9 cellular contexts compared by ENCODE assay signal in the genomic region with DNA sequence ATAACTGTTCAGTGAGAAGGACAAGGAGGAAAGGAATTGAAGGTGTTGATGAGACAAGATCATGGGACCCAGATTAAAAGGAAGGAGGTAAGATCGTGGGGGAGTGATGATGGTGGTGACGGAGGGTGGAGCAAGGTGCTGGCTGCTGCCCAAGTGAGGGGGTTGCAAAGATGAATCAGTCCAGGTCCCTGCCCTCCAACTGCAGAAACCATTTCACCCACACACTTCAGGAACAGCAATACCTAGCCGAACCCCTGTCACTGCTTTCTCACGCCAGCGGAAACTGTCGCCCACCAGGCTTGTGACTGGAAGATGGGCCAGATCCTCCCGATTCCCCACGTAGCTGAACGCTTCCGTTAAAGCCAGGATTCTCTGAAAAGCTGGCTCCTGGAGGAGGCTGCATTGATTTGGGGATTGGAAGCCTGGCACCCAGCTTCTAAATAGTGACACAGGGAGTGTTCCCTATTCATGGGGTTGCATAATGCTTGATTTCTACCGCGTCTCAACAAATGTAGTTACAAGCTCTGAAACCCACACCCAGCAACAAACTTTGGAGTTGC. TPM values are rescaled to one million over a fixed set of nuclear protein-coding genes. Genes with fewer than 3 reads are reported as not detected.
A peak's percentile ranks its signal among the peaks of the same experiment; 100 is the strongest.
DNase-seq lines count a peak whose midpoint lies in the region; ATAC-seq and TF ChIP-seq lines count a peak whose summit lies in the region.
"Had no signal": no experiment of that assay in that cellular context is flagged by ENCODE, and none has a peak within 500 bp of the region (broad histone marks: within the 10 kb centered on the region; RNA-seq: fewer than 3 reads in every experiment).

No MANE protein-coding gene starts in this region.

- peak overlapping the region; percentile 20 for H3K4me3 Mint-ChIP-seq in T-helper 1 cell treated with Interleukin-12 subunit alpha and Interleukin-12 subunit beta and Interleukin-4 antibody, amounts not matched to agents 30 μg/mL and 1 μg/mL, for 36 hours
- no peak overlapping the region for H3K4me3 Mint-ChIP-seq in osteocyte (ENCODE audit: unreplicated experiment)

- no peaks in the 10 kb centered on the region for H3K9me3 Mint-ChIP-seq in T-helper 1 cell treated with Interleukin-12 subunit alpha and Interleukin-12 subunit beta and Interleukin-4 antibody, amounts not matched to agents 30 μg/mL and 1 μg/mL, for 36 hours
- H3K9me3 Mint-ChIP-seq in osteocyte (ENCODE audit: unreplicated experiment), result no peaks in the 10 kb centered on the region

- in situ Hi-C loops in GM13977 (cut with MboI; ENCODE audit: low pct_unique_long_range_greater_than_20kb, low sequenced_read_pairs, unreplicated experiment), result loop anchor here (25.0 kb wide), 2 partner anchors 287 to 862 kb away; a partner anchor contains a TSS

- ATAC-seq in HG02678 (IDR thresholded peaks at IDR 0.05; ENCODE audit: unreplicated experiment), result no peak

- H3K36me3 ChIP-seq in BE2C, result no peaks in the 10 kb centered on the region
- no peaks in the 10 kb centered on the region for H3K36me3 ChIP-seq in adipocyte (ENCODE audit: control insufficient read depth, insufficient read depth, low read length, severe bottlenecking)

- no peak overlapping the region for H3K9ac ChIP-seq in adipocyte (ENCODE audit: low read length)

- peaks cover 1% of the 10 kb centered on the region for H3K36me3 Mint-ChIP-seq in T-helper 1 cell treated with Interleukin-12 subunit alpha and Interleukin-12 subunit beta and Interleukin-4 antibody, amounts not matched to agents 30 μg/mL and 1 μg/mL, for 36 hours (ENCODE audit: low read depth)
- H3K36me3 Mint-ChIP-seq in osteocyte (ENCODE audit: unreplicated experiment), result no peaks in the 10 kb centered on the region

- H3K4me3 ChIP-seq in BE2C (ENCODE audit: low read depth, low read length) (peak overlapping the region; percentile 2; the same call in 1 of the 2 replicates), adipocyte (ENCODE audit: low read length) (peak overlapping the region; percentile 31)
- H3K4me3 ChIP-seq: lung had no signal

- no peaks in the 10 kb centered on the region for H3K27me3 Mint-ChIP-seq in T-helper 1 cell treated with Interleukin-12 subunit alpha and Interleukin-12 subunit beta and Interleukin-4 antibody, amounts not matched to agents 30 μg/mL and 1 μg/mL, for 36 hours (ENCODE audit: low read depth)
- H3K27me3 Mint-ChIP-seq in osteocyte (ENCODE audit: unreplicated experiment), result peaks cover 32% of the 10 kb centered on the region

- DNase-seq in BE2C (no peak), adipocyte (ENCODE audit: low read depth) (no peak), NCI-H146 treated with DMSO at 0.1 percent for 48 hours (lab: John Stamatoyannopoulos, UW; ENCODE audit: unreplicated experiment) (no peak), osteocyte (ENCODE audit: extremely low spot score, unreplicated experiment) (no peak), GM13977 (ENCODE audit: low spot score) (no peak)
- DNase-seq in stimulated activated CD4-positive, alpha-beta T cell treated with anti-CD3 and anti-CD28 coated beads, Interleukin-12 subunit alpha, Interleukin-12 subunit beta, amount 100 ng/mL, for 48 hours (ENCODE audit: low read depth in 2 of 3, low spot score in 1 of 3), result peak; percentile 59 to 72 (median 61)

- H3K27ac Mint-ChIP-seq in T-helper 1 cell treated with Interleukin-12 subunit alpha and Interleukin-12 subunit beta and Interleukin-4 antibody, amounts not matched to agents 30 μg/mL and 1 μg/mL, for 36 hours, result no peak overlapping the region
- no peak overlapping the region for H3K27ac Mint-ChIP-seq in osteocyte (ENCODE audit: unreplicated experiment)

- H3K27me3 ChIP-seq in BE2C, result no peaks in the 10 kb centered on the region
- no peaks in the 10 kb centered on the region for H3K27me3 ChIP-seq in adipocyte (replicated peaks; ENCODE audit: control insufficient read depth, insufficient read depth, low read length)

- H3K9me3 ChIP-seq in BE2C (no peaks in the 10 kb centered on the region), adipocyte (ENCODE audit: control insufficient read depth, low read length) (no peaks in the 10 kb centered on the region)

- TF ChIP-seq CTCF in BE2C (IDR thresholded peaks at IDR 0.05; ENCODE audit: low read depth, low read length), result no peak
- no peak for TF ChIP-seq CTCF in osteocyte (IDR thresholded peaks at IDR 0.05)
- no peak for TF ChIP-seq CTCF in GM13977 (IDR thresholded peaks at IDR 0.05; ENCODE audit: extremely low read depth, insufficient read depth, missing control alignments)

- peaks cover 21% of the 10 kb centered on the region for H3K4me1 Mint-ChIP-seq in T-helper 1 cell treated with Interleukin-12 subunit alpha and Interleukin-12 subunit beta and Interleukin-4 antibody, amounts not matched to agents 30 μg/mL and 1 μg/mL, for 36 hours (ENCODE audit: low read depth)
- peaks cover 12% of the 10 kb centered on the region for H3K4me1 Mint-ChIP-seq in osteocyte (ENCODE audit: unreplicated experiment)

- H3K4me1 ChIP-seq in BE2C (0 out of 2 replicates have a peak, but pooled peaks cover 4% of the 10 kb centered on the region), adipocyte (ENCODE audit: control insufficient read depth, insufficient read depth, low read length) (peaks cover 37% of the 10 kb centered on the region)

RNA-seq across cellular contexts. Expression of a gene that starts 3.2 kb away (rescaled TPM):
- 183 TPM for polyA plus RNA-seq in BE2C (2012; ENCODE audit: insufficient read depth, insufficient read length, low read depth)
- total RNA-seq in osteocyte, result 29.7 and 33.3 TPM in 2 replicates

RNA-seq across cellular contexts. Expression of a gene that starts 10.5 kb away (rescaled TPM):
- polyA plus RNA-seq in BE2C (2012; ENCODE audit: insufficient read depth, insufficient read length, low read depth), result 57.6 TPM
- 38.2 and 38.6 TPM in 2 replicates for total RNA-seq in osteocyte

RNA-seq across cellular contexts. Expression of a gene that starts 41.9 kb away (rescaled TPM):
- polyA plus RNA-seq in BE2C (2012; ENCODE audit: insufficient read depth, insufficient read length, low read depth), result 11.3 TPM
- total RNA-seq in osteocyte, result 27.9 and 34.2 TPM in 2 replicates

Comparison
In these comparisons a context has a peak if more than half of its experiments do, and no peak if none do; other contexts are left out.
1. DNase-seq: peak in stimulated activated CD4-positive, alpha-beta T cell treated with anti-CD3 and anti-CD28 coated beads, Interleukin-12 subunit alpha, Interleukin-12 subunit beta, amount 100 ng/mL, for 48 hours (3 of 3); none in BE2C (single experiment), adipocyte (single experiment), NCI-H146 treated with DMSO at 0.1 percent for 48 hours (single experiment), osteocyte (single experiment) and GM13977 (single experiment).